ENCODE assay signal across 8 cellular contexts in the genomic region with DNA sequence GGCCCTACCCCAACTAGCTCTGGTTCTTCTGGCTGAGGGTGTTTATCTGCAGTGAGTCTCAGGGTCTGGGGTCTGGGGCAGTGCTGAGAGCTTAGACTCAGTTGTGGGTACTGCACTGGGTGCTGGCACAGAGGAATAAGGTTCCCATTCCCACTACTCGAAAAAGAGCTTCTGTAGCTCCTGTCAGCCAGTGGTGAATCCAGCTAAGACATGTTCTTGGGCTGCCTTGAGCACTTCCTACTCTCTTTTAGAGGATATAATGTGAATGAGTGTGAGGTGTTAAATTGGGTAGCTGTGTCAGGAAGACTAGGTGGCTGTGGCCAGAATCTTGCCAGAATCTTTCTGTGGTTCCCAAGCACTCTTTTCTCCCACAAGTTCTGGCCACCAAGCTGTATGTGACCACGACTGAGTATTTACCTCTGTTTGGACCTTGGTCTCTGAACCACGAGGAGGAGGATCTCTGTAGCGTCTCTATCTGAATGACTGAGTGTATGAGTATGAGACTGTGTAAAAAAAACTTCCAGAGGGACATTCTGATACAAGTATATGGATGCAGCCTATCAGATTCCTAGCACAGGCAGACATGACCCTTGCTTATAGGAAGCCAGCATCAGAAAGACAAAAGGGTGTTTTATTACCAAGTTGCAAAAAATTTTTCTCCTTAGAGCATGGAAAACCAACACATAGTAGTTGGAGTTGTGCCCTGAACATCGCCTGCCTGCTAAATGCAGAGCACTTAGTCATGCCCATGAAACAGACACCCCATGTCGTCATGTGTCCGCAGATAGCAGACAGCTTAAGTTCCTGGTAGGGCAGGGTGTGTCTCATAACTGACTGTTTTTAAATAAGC. TPM values are rescaled to one million over a fixed set of nuclear protein-coding genes. Genes with fewer than 3 reads are reported as not detected.
A peak's percentile ranks its signal among the peaks of the same experiment; 100 is the strongest.
DNase-seq lines count a peak whose midpoint lies in the region; ATAC-seq and TF ChIP-seq lines count a peak whose summit lies in the region.

No MANE protein-coding gene starts in this region.

- POLR2A ChIA-PET in AG04449 (lab: Yijun Ruan, JAX) = interaction anchor here (1.0 kb wide), 1 partner anchor 31 kb away, joined by 5 read pairs; a partner anchor contains a TSS

- H3K4me3 Mint-ChIP-seq in mesothelial cell of epicardium = no peak overlapping the region

- H3K36me3 Mint-ChIP-seq in mesothelial cell of epicardium = peaks cover 13% of the 10 kb centered on the region

- no peaks in the 10 kb centered on the region for H3K9me3 ChIP-seq in colonic mucosa

- H3K4me3 ChIP-seq in AG04449 (ENCODE audit: low read depth, low read length) (no peak overlapping the region), colonic mucosa (no peak overlapping the region)

- ATAC-seq in GM18858 (IDR thresholded peaks at IDR 0.05; ENCODE audit: unreplicated experiment) (no peak), HG02623 (IDR thresholded peaks at IDR 0.05; ENCODE audit: unreplicated experiment) (no peak)

- H3K9me3 Mint-ChIP-seq in mesothelial cell of epicardium = no peaks in the 10 kb centered on the region

- H3K27me3 Mint-ChIP-seq in mesothelial cell of epicardium (ENCODE audit: low read depth) = no peaks in the 10 kb centered on the region

- CTCF ChIA-PET in AG04449 (lab: Yijun Ruan, JAX) = interaction anchor here (1.0 to 1.4 kb wide), 4 partner anchors 11 to 171 kb away, joined by 4 to 6 read pairs (median 5); no protein-coding TSS in a partner anchor

- no peak overlapping the region for H3K9ac ChIP-seq in colonic mucosa (ENCODE audit: low read depth in 2 of 2, low read length in 2 of 2)

- intact Hi-C loops in colonic mucosa (cut with DNase I) = no loop called here

- no peaks in the 10 kb centered on the region for H3K36me3 ChIP-seq in colonic mucosa

- no peak for TF ChIP-seq CTCF in AG04449 (IDR thresholded peaks at IDR 0.05; ENCODE audit: insufficient read depth, low read length, missing control alignments)
- no peak for TF ChIP-seq CTCF in colonic mucosa (IDR thresholded peaks at IDR 0.05)
- no peak for TF ChIP-seq CTCF in mesothelial cell of epicardium (IDR thresholded peaks at IDR 0.05; ENCODE audit: unreplicated experiment)

- peak overlapping the region; percentile 73 for H3K27ac ChIP-seq in colonic mucosa

- DNase-seq in AG04449 (ENCODE audit: low read depth, low spot score) (peak; percentile 95), MV-4-11 (lab: John Stamatoyannopoulos, UW) (peak; percentile 82), colonic mucosa (peak; percentile 63), mesothelial cell of epicardium (ENCODE audit: low spot score in 2 of 2, unreplicated experiment in 2 of 2) (no peak), NCI-H2107 (lab: John Stamatoyannopoulos, UW) (no peak), NCI-H1694 treated with DMSO at 0.1 percent for 48 hours (lab: John Stamatoyannopoulos, UW) (no peak)

- peak overlapping the region; percentile 85 for H3K27ac Mint-ChIP-seq in mesothelial cell of epicardium

- H3K27me3 ChIP-seq in colonic mucosa = no peaks in the 10 kb centered on the region

- H3K4me1 ChIP-seq in colonic mucosa = no peaks in the 10 kb centered on the region

- H3K4me1 Mint-ChIP-seq in mesothelial cell of epicardium = peaks cover 19% of the 10 kb centered on the region

RNA-seq across cellular contexts. Expression of a gene that starts 30.6 kb away (rescaled TPM):
- 100 to 1,000 TPM in 1 of 2 donors, 10 to 100 TPM in 1; 81.7 to 107 TPM for total RNA-seq in colonic mucosa
- total RNA-seq in mesothelial cell of epicardium = 118 to 128 TPM (median 120 TPM) in 3 replicates

RNA-seq across cellular contexts. Expression of a gene that starts 53.6 kb away (rescaled TPM):
- total RNA-seq in colonic mucosa (under 1 TPM; 0.17 to 0.21 TPM), mesothelial cell of epicardium (0.67 to 0.75 TPM (median 0.69 TPM) in 3 replicates)

Comparison
In these comparisons a context has a peak if more than half of its experiments do, and no peak if none do; other contexts are left out.
1. DNase-seq: peak in AG04449 (single experiment), MV-4-11 (single experiment) and colonic mucosa (single experiment); none in mesothelial cell of epicardium (0 of 2), NCI-H2107 (single experiment) and NCI-H1694 treated with DMSO at 0.1 percent for 48 hours (single experiment).